Comparison of ENCODE assay signal across 2 cellular contexts in genomic region chr1:191629836-191630235, GRCh38.
TF ChIP-seq lines count a peak whose summit lies in the region.

No MANE protein-coding gene starts in this region.

TF ChIP-seq in HepG2, 621 proteins besides CTCF, POLR2A, EP300 and RAD21:
- TF ChIP-seq TFE3 (CRISPR knock-in tag; IDR thresholded peaks at IDR 0.05) (no peak), ZNF441 (CRISPR knock-in tag; IDR thresholded peaks at IDR 0.05; ENCODE audit: borderline replicate concordance) (no peak), KMT2A (CRISPR knock-in tag; IDR thresholded peaks at IDR 0.05) (no peak), SAP130 (CRISPR knock-in tag; IDR thresholded peaks at IDR 0.05; ENCODE audit: low read depth) (no peak), ZNF430 (CRISPR knock-in tag; IDR thresholded peaks at IDR 0.05) (no peak), GATAD2A (CRISPR knock-in tag; IDR thresholded peaks at IDR 0.05) (no peak), HNRNPH1 (optimal IDR thresholded peaks at IDR 0.05; ENCODE audit: low read depth, low read length) (no peak), ZNF792 (CRISPR knock-in tag; IDR thresholded peaks at IDR 0.05) (no peak)

TF ChIP-seq in IMR-90, 13 proteins besides CTCF, POLR2A, EP300 and RAD21 (continued from another document):
- no peak for TF ChIP-seq ELK1 (IDR thresholded peaks at IDR 0.05; ENCODE audit: borderline replicate concordance, low read depth, low read length)
- no peak for TF ChIP-seq USF2 (IDR thresholded peaks at IDR 0.05; ENCODE audit: low read depth, low read length)
- no peak for TF ChIP-seq FOS (IDR thresholded peaks at IDR 0.05; ENCODE audit: low read depth, low read length)
- TF ChIP-seq CEBPB (IDR thresholded peaks at IDR 0.05; ENCODE audit: low read depth, low read length): no peak
- TF ChIP-seq MAFK (IDR thresholded peaks at IDR 0.05; ENCODE audit: low read depth, low read length): no peak
- TF ChIP-seq NFE2L2 (IDR thresholded peaks at IDR 0.05; ENCODE audit: low read depth, low read length): no peak
